In the genomic region with DNA sequence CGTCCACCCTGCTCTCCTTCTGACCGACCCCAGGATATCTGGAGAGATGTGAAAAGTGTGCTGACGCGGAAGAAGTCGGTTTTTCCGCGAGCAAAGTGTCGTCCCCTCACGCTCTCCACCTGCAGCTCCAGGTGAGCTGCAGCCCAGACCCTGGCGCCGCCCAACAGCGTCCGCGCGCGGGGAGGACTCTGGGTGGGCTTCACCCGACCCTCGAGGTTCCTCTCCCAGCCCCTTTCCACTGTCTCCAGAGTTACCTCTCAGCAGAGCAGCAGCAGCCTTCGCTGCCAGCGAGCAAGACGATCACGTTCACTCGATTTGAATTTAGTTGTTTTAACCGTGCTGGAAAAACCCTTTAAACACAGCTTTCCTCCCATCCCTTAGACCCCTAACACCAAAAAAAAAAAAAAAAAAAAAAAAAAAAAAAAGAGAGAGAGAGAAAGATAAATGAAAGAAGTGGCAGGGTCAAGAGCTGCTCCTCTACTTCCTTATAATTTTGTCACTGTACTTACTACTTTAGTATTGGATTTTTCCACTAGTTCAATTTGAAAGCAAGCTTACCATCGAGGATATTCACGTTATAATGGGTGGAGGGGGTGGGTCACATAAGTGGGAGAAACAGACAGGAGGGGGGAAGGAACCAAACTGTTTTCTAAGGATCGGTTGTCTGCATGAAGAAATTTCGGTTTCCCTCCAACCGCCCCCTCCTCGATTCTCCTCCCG, we compare ENCODE assay signal across 8 cellular contexts.
DNase-seq lines count a peak whose midpoint lies in the region; ATAC-seq and TF ChIP-seq lines count a peak whose summit lies in the region.

No MANE protein-coding gene starts in this region.

- peaks cover 9 to 29% (median 20%) of the 10 kb centered on the region in 10 experiments; a peak in 17 of 20 replicates for H3K4me1 ChIP-seq in BLaER1 treated with 17β-estradiol and CSF1 and Interleukin-3, amounts not matched to agents 10 nM and 100 nM

- H3K36me3 ChIP-seq in BLaER1 treated with 17β-estradiol and CSF1 and Interleukin-3, amounts not matched to agents 10 nM and 100 nM = no peaks in the 10 kb centered on the region

- H3K27ac ChIP-seq in BLaER1 treated with 17β-estradiol and CSF1 and Interleukin-3, amounts not matched to agents 10 nM and 100 nM = peak overlapping the region in 10 of 11 experiments; percentile 25 to 71 (median 48); a peak in 13 of 22 replicates

- peak overlapping the region; percentile 71 to 96 (median 78) for H3K4me3 ChIP-seq in BLaER1 treated with 17β-estradiol and CSF1 and Interleukin-3, amounts not matched to agents 10 nM and 100 nM
- H3K4me3 ChIP-seq in LNCaP clone FGC (ENCODE audit: low read depth, low read length) (peak overlapping the region; percentile 83), cardiac fibroblast (replicated peaks in 1 of 2; ENCODE audit: low read depth in 2 of 2, low read length in 2 of 2) (peak overlapping the region; percentile 81 to 83)

- peaks cover 0 to 27% (median 4%) of the 10 kb centered on the region in 11 experiments; a peak in 11 of 22 replicates for H4K20me1 ChIP-seq in BLaER1 treated with 17β-estradiol and CSF1 and Interleukin-3, amounts not matched to agents 10 nM and 100 nM

- ATAC-seq in GM19372 (IDR thresholded peaks at IDR 0.05; ENCODE audit: low read depth, unreplicated experiment) (peak; percentile 13), GM19467 (IDR thresholded peaks at IDR 0.05; ENCODE audit: unreplicated experiment) (no peak)

- no peaks in the 10 kb centered on the region for H3K9me3 ChIP-seq in BLaER1 treated with 17β-estradiol and CSF1 and Interleukin-3, amounts not matched to agents 10 nM and 100 nM (replicated peaks in 1 of 11)

- H3K9ac ChIP-seq in BLaER1 treated with 17β-estradiol and CSF1 and Interleukin-3, amounts not matched to agents 10 nM and 100 nM = peak overlapping the region; percentile 64 to 89 (median 75)

- TF ChIP-seq CTCF in LNCaP clone FGC (IDR thresholded peaks at IDR 0.05; ENCODE audit: control insufficient read depth, extremely low read depth, insufficient read depth) (no peak), cardiac fibroblast (IDR thresholded peaks at IDR 0.05; ENCODE audit: low read depth, low read length) (no peak)

- H3K4me2 ChIP-seq in BLaER1 treated with 17β-estradiol and CSF1 and Interleukin-3, amounts not matched to agents 10 nM and 100 nM = peak overlapping the region; percentile 96 to 100 (median 99)

- peaks cover 76 to 91% (median 88%) of the 10 kb centered on the region in 11 experiments for H3K27me3 ChIP-seq in BLaER1 treated with 17β-estradiol and CSF1 and Interleukin-3, amounts not matched to agents 10 nM and 100 nM

- no peak for DNase-seq in LNCaP clone FGC (ENCODE audit: low read depth)
- DNase-seq in cardiac fibroblast (ENCODE audit: low read depth in 2 of 2) = peak in 1 of 2 donors; percentile 34
- DNase-seq in left kidney (ENCODE audit: low read depth, low spot score) = peak; percentile 21
- DNase-seq in superior temporal gyrus (ENCODE audit: extremely low spot score) = peak; percentile 60
- no peak for DNase-seq in NCI-H1048 (lab: John Stamatoyannopoulos, UW)

Comparison
In these comparisons a context has a peak if more than half of its experiments do, and no peak if none do; other contexts are left out.
1. DNase-seq: peak in left kidney (single experiment) and superior temporal gyrus (single experiment); none in LNCaP clone FGC (single experiment) and NCI-H1048 (single experiment).
2. Peak in every context shown above with its lines, with median percentiles within 50 percentile points of each other: H3K4me3 ChIP-seq.